ENCODE assay signal across 8 cellular contexts in genomic region chr6:29753309-29753644, GRCh38. TPM values are rescaled to one million over a fixed set of nuclear protein-coding genes. Genes with fewer than 3 reads are reported as not detected.
DNase-seq lines count a peak whose midpoint lies in the region; ATAC-seq lines count a peak whose summit lies in the region.

No MANE protein-coding gene starts in this region.

- H3K36me3 ChIP-seq in subcutaneous abdominal adipose tissue (ENCODE audit: control insufficient read depth in 5 of 5, insufficient read depth in 5 of 5, low read length in 5 of 5), result no peaks in the 10 kb centered on the region

- H3K4me1 Mint-ChIP-seq in activated CD4-positive, alpha-beta T cell treated with anti-CD3 and anti-CD28 coated beads for 36 hours, result peaks cover 18% of the 10 kb centered on the region
- peaks cover 17% of the 10 kb centered on the region for H3K4me1 Mint-ChIP-seq in activated naive CD8-positive, alpha-beta T cell treated with anti-CD3 and anti-CD28 coated beads for 36 hours
- H3K4me1 Mint-ChIP-seq in immature natural killer cell, result peaks cover 24 to 56% of the 10 kb centered on the region in 2 donors

- peak overlapping the region; percentile 90 for H3K27ac ChIP-seq in subcutaneous abdominal adipose tissue (ENCODE audit: low read depth, low read length)

- no peak for ATAC-seq in activated CD4-positive, alpha-beta T cell treated with anti-CD3 and anti-CD28 coated beads for 36 hours
- no peak for ATAC-seq in HG02759 (IDR thresholded peaks at IDR 0.05; ENCODE audit: unreplicated experiment)

- DNase-seq in activated CD4-positive, alpha-beta T cell treated with anti-CD3 and anti-CD28 coated beads for 36 hours, result no peak
- no peak for DNase-seq in activated CD4-positive, alpha-beta T cell treated with anti-CD3 and anti-CD28 coated beads for 48 hours
- DNase-seq in activated naive CD8-positive, alpha-beta T cell treated with anti-CD3 and anti-CD28 coated beads for 36 hours, result no peak
- DNase-seq in immature natural killer cell (no peak), iPS-NIHi7 (ENCODE audit: extremely low spot score) (no peak), NCI-H2029 (lab: John Stamatoyannopoulos, UW) (no peak)

- POLR2A ChIA-PET in activated CD4-positive, alpha-beta T cell treated with anti-CD3 and anti-CD28 coated beads for 36 hours (lab: Charles Lee), result no interaction called here

- H3K27ac Mint-ChIP-seq in activated CD4-positive, alpha-beta T cell treated with anti-CD3 and anti-CD28 coated beads for 36 hours, result peak overlapping the region; percentile 89
- H3K27ac Mint-ChIP-seq in activated naive CD8-positive, alpha-beta T cell treated with anti-CD3 and anti-CD28 coated beads for 36 hours, result peak overlapping the region; percentile 82
- peak overlapping the region; percentile 85 to 98 (median 94) for H3K27ac Mint-ChIP-seq in immature natural killer cell

- H3K36me3 Mint-ChIP-seq in activated CD4-positive, alpha-beta T cell treated with anti-CD3 and anti-CD28 coated beads for 36 hours (ENCODE audit: low read depth), result no peaks in the 10 kb centered on the region
- H3K36me3 Mint-ChIP-seq in activated naive CD8-positive, alpha-beta T cell treated with anti-CD3 and anti-CD28 coated beads for 36 hours, result no peaks in the 10 kb centered on the region
- H3K36me3 Mint-ChIP-seq in immature natural killer cell, result peaks cover 0 to 5% (median 0%) of the 10 kb centered on the region in 3 donors

- H3K27me3 Mint-ChIP-seq in activated CD4-positive, alpha-beta T cell treated with anti-CD3 and anti-CD28 coated beads for 36 hours, result no peaks in the 10 kb centered on the region
- H3K27me3 Mint-ChIP-seq in activated naive CD8-positive, alpha-beta T cell treated with anti-CD3 and anti-CD28 coated beads for 36 hours, result no peaks in the 10 kb centered on the region
- H3K27me3 Mint-ChIP-seq in immature natural killer cell (ENCODE audit: low read depth in 3 of 3), result peaks cover 2 to 11% (median 6%) of the 10 kb centered on the region in 3 donors

- H3K27me3 ChIP-seq in subcutaneous abdominal adipose tissue (ENCODE audit: control insufficient read depth in 5 of 5, insufficient read depth in 4 of 5, low read length in 5 of 5), result peaks cover 0 to 9% (median 3%) of the 10 kb centered on the region in 5 donors

- no peaks in the 10 kb centered on the region for H3K9me3 Mint-ChIP-seq in activated CD4-positive, alpha-beta T cell treated with anti-CD3 and anti-CD28 coated beads for 36 hours (ENCODE audit: low read depth)
- no peaks in the 10 kb centered on the region for H3K9me3 Mint-ChIP-seq in activated naive CD8-positive, alpha-beta T cell treated with anti-CD3 and anti-CD28 coated beads for 36 hours
- no peaks in the 10 kb centered on the region for H3K9me3 Mint-ChIP-seq in immature natural killer cell

- no peaks in the 10 kb centered on the region for H3K9me3 ChIP-seq in subcutaneous abdominal adipose tissue (ENCODE audit: control insufficient read depth in 5 of 5, low read length in 5 of 5)

- CTCF ChIA-PET in activated CD4-positive, alpha-beta T cell treated with anti-CD3 and anti-CD28 coated beads for 36 hours (lab: Charles Lee), result interaction anchor here (0.7 to 8.8 kb wide), 14 partner anchors 8 to 308 kb away, joined by 3 to 94 read pairs (median 3); partner anchors contain the start of gene POLR1H

- peak overlapping the region in 4 of 5 donors; percentile 72 to 82 (median 82) for H3K4me3 ChIP-seq in subcutaneous abdominal adipose tissue (ENCODE audit: low read depth in 1 of 5, low read length in 5 of 5)

- intact Hi-C loops in activated CD4-positive, alpha-beta T cell treated with anti-CD3 and anti-CD28 coated beads for 36 hours (cut with DNase I, micrococcal nuclease), result loop anchor here (1.0 to 5.0 kb wide), 7 partner anchors 15 to 213 kb away; partner anchors contain the start of gene HLA-A (in 1 of the 2)

- H3K4me1 ChIP-seq in subcutaneous abdominal adipose tissue (ENCODE audit: control insufficient read depth in 5 of 5, insufficient read depth in 5 of 5, low read length in 5 of 5), result peaks cover 0 to 29% (median 26%) of the 10 kb centered on the region in 5 donors

- peak overlapping the region in 1 of 5 donors; percentile 53 for H3K9ac ChIP-seq in subcutaneous abdominal adipose tissue (ENCODE audit: low read length in 5 of 5)

- H3K4me3 Mint-ChIP-seq in activated CD4-positive, alpha-beta T cell treated with anti-CD3 and anti-CD28 coated beads for 36 hours, result peak overlapping the region; percentile 83
- H3K4me3 Mint-ChIP-seq in activated naive CD8-positive, alpha-beta T cell treated with anti-CD3 and anti-CD28 coated beads for 36 hours, result peak overlapping the region; percentile 90
- H3K4me3 Mint-ChIP-seq in immature natural killer cell, result peak overlapping the region; percentile 91 to 97 (median 97)

RNA-seq across cellular contexts. Expression of gene HLA-F, which starts 30.0 kb away (rescaled TPM):
- 100 to 1,000 TPM; 216 to 229 TPM for total RNA-seq in activated CD4-positive, alpha-beta T cell treated with anti-CD3 and anti-CD28 coated beads for 36 hours
- total RNA-seq in activated naive CD8-positive, alpha-beta T cell treated with anti-CD3 and anti-CD28 coated beads for 36 hours, result 100 to 1,000 TPM; 178 to 181 TPM
- polyA plus RNA-seq in immature natural killer cell, result 100 to 1,000 TPM; 595 to 720 (median 639) TPM
